In genomic region chr5:63596254-63596653, GRCh38 we compare ENCODE assay signal across 31 cellular contexts.
"Had no signal": no experiment of that assay in that cellular context is flagged by ENCODE, and none has a peak within 500 bp of the region (broad histone marks: within the 10 kb centered on the region; RNA-seq: fewer than 3 reads in every experiment).

No MANE protein-coding gene starts in this region.

- H3K27me3 Mint-ChIP-seq: activated CD4-positive, alpha-beta memory T cell treated with anti-CD3 and anti-CD28 coated beads, Interleukin-2, amount 10 ng/mL, durations not matched to agents 7 days and 5 days; activated CD4-positive, alpha-beta T cell treated with anti-CD3 and anti-CD28 coated beads, Interleukin-2, amount 10 ng/mL, durations not matched to agents 7 days and 5 days; activated naive CD8-positive, alpha-beta T cell; activated T-cell treated with anti-CD3 and anti-CD28 coated beads, Interleukin-2, amount 50 U/mL, for 24 hours; activated T-helper 17 cell treated with anti-CD3 and anti-CD28 coated beads, Interleukin-2, amount 50 U/mL, for 72 hours; effector memory CD8-positive, alpha-beta T cell; T-helper 17 cell had no signal

- H3K9me3 ChIP-seq: esophagus squamous epithelium had no signal

- H3K27me3 ChIP-seq: brain microvascular endothelial cell, esophagus squamous epithelium, gastroesophageal sphincter, heart right ventricle had no signal

- H3K4me1 Mint-ChIP-seq: activated CD4-positive, alpha-beta memory T cell treated with anti-CD3 and anti-CD28 coated beads, Interleukin-2, amount 10 ng/mL, durations not matched to agents 7 days and 5 days; activated CD4-positive, alpha-beta T cell treated with anti-CD3 and anti-CD28 coated beads, Interleukin-2, amount 10 ng/mL, durations not matched to agents 7 days and 5 days; activated T-helper 17 cell treated with anti-CD3 and anti-CD28 coated beads, Interleukin-2, amount 50 U/mL, for 72 hours; T-helper 17 cell had no signal

- H3K27ac ChIP-seq: brain microvascular endothelial cell, epithelial cell of prostate, esophagus squamous epithelium, gastroesophageal sphincter, heart right ventricle had no signal

- H3K36me3 Mint-ChIP-seq: activated naive CD8-positive, alpha-beta T cell had no signal

- ATAC-seq: activated T-helper 17 cell treated with anti-CD3 and anti-CD28 coated beads, Interleukin-2, amount 50 U/mL, for 72 hours; effector memory CD8-positive, alpha-beta T cell; gastroesophageal sphincter; heart right ventricle; T-helper 17 cell had no signal

- H3K36me3 ChIP-seq: brain microvascular endothelial cell, esophagus squamous epithelium, gastroesophageal sphincter, heart right ventricle had no signal

- H3K4me1 ChIP-seq: esophagus squamous epithelium, gastroesophageal sphincter, heart right ventricle had no signal

- H3K27ac Mint-ChIP-seq: activated CD4-positive, alpha-beta memory T cell treated with anti-CD3 and anti-CD28 coated beads, Interleukin-2, amount 10 ng/mL, durations not matched to agents 7 days and 5 days; activated CD4-positive, alpha-beta T cell treated with anti-CD3 and anti-CD28 coated beads, Interleukin-2, amount 10 ng/mL, durations not matched to agents 7 days and 5 days; activated naive CD8-positive, alpha-beta T cell; activated T-cell treated with anti-CD3 and anti-CD28 coated beads, Interleukin-2, amount 50 U/mL, for 24 hours; activated T-helper 17 cell treated with anti-CD3 and anti-CD28 coated beads, Interleukin-2, amount 50 U/mL, for 72 hours; effector memory CD8-positive, alpha-beta T cell; T-helper 17 cell; T-helper 2 cell treated with Interferon-gamma antibody and Interleukin-4, amounts not matched to agents 5 μg/mL and 100 μg/mL, for 36 hours had no signal

- H3K4me3 Mint-ChIP-seq: activated CD4-positive, alpha-beta memory T cell treated with anti-CD3 and anti-CD28 coated beads, Interleukin-2, amount 10 ng/mL, durations not matched to agents 7 days and 5 days; activated CD4-positive, alpha-beta T cell treated with anti-CD3 and anti-CD28 coated beads, Interleukin-2, amount 10 ng/mL, durations not matched to agents 7 days and 5 days; activated naive CD8-positive, alpha-beta T cell; activated T-cell treated with anti-CD3 and anti-CD28 coated beads, Interleukin-2, amount 50 U/mL, for 24 hours; activated T-helper 17 cell treated with anti-CD3 and anti-CD28 coated beads, Interleukin-2, amount 50 U/mL, for 72 hours; effector memory CD8-positive, alpha-beta T cell; T-helper 17 cell; T-helper 2 cell treated with Interferon-gamma antibody and Interleukin-4, amounts not matched to agents 5 μg/mL and 100 μg/mL, for 36 hours had no signal

- DNase-seq: activated CD4-positive, alpha-beta memory T cell treated with anti-CD3 and anti-CD28 coated beads, Interleukin-2, amount 10 ng/mL, durations not matched to agents 7 days and 5 days; activated CD4-positive, alpha-beta T cell treated with anti-CD3 and anti-CD28 coated beads for 1 hour; activated CD4-positive, alpha-beta T cell treated with anti-CD3 and anti-CD28 coated beads for 4 hours; activated CD4-positive, alpha-beta T cell treated with anti-CD3 and anti-CD28 coated beads, Interleukin-2, amount 10 ng/mL, durations not matched to agents 7 days and 5 days; activated CD4-positive, alpha-beta T cell treated with anti-CD3 and anti-CD28 coated beads, Interleukin-2, amount 50 U/mL, for 4 hours; activated CD8-positive, alpha-beta memory T cell treated with anti-CD3 and anti-CD28 coated beads, Interleukin-2, amount 50 U/mL, for 48 hours; activated effector memory CD4-positive, alpha-beta T cell treated with Interleukin-2 at 50 U/mL for 16 hours; activated gamma-delta T cell treated with Interleukin-2 at 50 U/mL for 16 hours; activated naive CD4-positive, alpha-beta T cell treated with anti-CD3 and anti-CD28 coated beads, Interleukin-2, amount 50 U/mL, for 16 hours; activated naive CD4-positive, alpha-beta T cell treated with Interleukin-2 at 50 U/mL for 16 hours; activated T-cell treated with anti-CD3 and anti-CD28 coated beads for 4 hours; activated T-cell treated with anti-CD3 and anti-CD28 coated beads, Interleukin-2, amount 50 U/mL, for 24 hours; amniotic stem cell; anterior cingulate cortex; brain microvascular endothelial cell; caudate nucleus; cortex of kidney; dermis blood vessel endothelial cell; effector CD4-positive, alpha-beta T cell; effector memory CD8-positive, alpha-beta T cell; esophagus squamous epithelium; foreskin melanocyte; heart right ventricle; T-helper 1 cell; T-helper 17 cell; T1000 had no signal

- H3K4me3 ChIP-seq: esophagus squamous epithelium, gastroesophageal sphincter, heart right ventricle had no signal
